2 cellular contexts compared by ENCODE assay signal in the genomic region with DNA sequence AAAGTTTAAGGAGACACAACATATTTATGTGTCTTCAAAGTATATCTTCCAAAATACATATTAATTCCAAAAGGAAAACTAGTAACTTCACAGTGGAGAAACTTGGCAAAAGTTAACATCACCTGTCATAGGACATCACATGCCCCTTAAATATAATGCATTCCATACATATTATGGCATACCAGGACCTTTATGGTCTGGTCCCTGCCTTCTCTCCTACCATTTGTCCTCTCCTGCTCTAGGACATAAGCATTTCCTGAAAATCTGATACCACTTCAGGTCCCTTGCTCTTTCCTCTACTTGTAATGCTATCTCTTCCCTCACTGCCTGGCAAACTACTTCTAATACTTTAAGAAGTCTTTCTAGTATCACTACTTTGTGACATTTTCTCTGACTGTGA.
TF ChIP-seq lines count a peak whose summit lies in the region.

No MANE protein-coding gene starts in this region.

TF ChIP-seq in IMR-90, 13 proteins besides CTCF, POLR2A, EP300 and RAD21:
- TF ChIP-seq RFX5 (IDR thresholded peaks at IDR 0.05; ENCODE audit: low read depth, low read length) (no peak), BHLHE40 (IDR thresholded peaks at IDR 0.05; ENCODE audit: low read depth, low read length) (no peak), CHD1 (IDR thresholded peaks at IDR 0.05; ENCODE audit: low read depth, low read length) (no peak), MAZ (IDR thresholded peaks at IDR 0.05; ENCODE audit: borderline replicate concordance, low read depth, low read length) (no peak), MAFK (IDR thresholded peaks at IDR 0.05; ENCODE audit: low read depth, low read length) (no peak), NFE2L2 (IDR thresholded peaks at IDR 0.05; ENCODE audit: low read depth, low read length) (no peak), MXI1 (IDR thresholded peaks at IDR 0.05; ENCODE audit: borderline replicate concordance, low read depth, low read length) (no peak), SMC3 (IDR thresholded peaks at IDR 0.05; ENCODE audit: low read depth, low read length) (no peak), FOS (IDR thresholded peaks at IDR 0.05; ENCODE audit: low read depth, low read length) (no peak), CEBPB (IDR thresholded peaks at IDR 0.05; ENCODE audit: low read depth, low read length) (no peak)
- TF ChIP-seq, protein P1, sequence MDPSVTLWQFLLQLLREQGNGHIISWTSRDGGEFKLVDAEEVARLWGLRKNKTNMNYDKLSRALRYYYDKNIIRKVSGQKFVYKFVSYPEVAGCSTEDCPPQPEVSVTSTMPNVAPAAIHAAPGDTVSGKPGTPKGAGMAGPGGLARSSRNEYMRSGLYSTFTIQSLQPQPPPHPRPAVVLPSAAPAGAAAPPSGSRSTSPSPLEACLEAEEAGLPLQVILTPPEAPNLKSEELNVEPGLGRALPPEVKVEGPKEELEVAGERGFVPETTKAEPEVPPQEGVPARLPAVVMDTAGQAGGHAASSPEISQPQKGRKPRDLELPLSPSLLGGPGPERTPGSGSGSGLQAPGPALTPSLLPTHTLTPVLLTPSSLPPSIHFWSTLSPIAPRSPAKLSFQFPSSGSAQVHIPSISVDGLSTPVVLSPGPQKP (IDR thresholded peaks at IDR 0.05; ENCODE audit: borderline replicate concordance, low read depth, low read length) = no peak

TF ChIP-seq in SK-N-SH, 30 proteins besides CTCF, POLR2A, EP300 and RAD21:
- TF ChIP-seq MXI1 (IDR thresholded peaks at IDR 0.05; ENCODE audit: low read depth, low read length) = no peak
- TF ChIP-seq, protein P2, sequence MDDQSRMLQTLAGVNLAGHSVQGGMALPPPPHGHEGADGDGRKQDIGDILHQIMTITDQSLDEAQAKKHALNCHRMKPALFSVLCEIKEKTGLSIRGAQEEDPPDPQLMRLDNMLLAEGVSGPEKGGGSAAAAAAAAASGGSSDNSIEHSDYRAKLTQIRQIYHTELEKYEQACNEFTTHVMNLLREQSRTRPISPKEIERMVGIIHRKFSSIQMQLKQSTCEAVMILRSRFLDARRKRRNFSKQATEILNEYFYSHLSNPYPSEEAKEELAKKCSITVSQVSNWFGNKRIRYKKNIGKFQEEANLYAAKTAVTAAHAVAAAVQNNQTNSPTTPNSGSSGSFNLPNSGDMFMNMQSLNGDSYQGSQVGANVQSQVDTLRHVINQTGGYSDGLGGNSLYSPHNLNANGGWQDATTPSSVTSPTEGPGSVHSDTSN (IDR thresholded peaks at IDR 0.05) = 0 out of 2 replicates have a peak, but pooled peaks have one; percentile 9
TF ChIP-seq in SK-N-SH: peak in this region for 1.
